ENCODE assay signal across 28 cellular contexts in genomic region chr5:52409835-52410234, GRCh38.
"Had no signal": no experiment of that assay in that cellular context is flagged by ENCODE, and none has a peak within 500 bp of the region (broad histone marks: within the 10 kb centered on the region; RNA-seq: fewer than 3 reads in every experiment).

No MANE protein-coding gene starts in this region.

- DNase-seq: stimulated activated CD4-positive, alpha-beta T cell treated with anti-CD3 and anti-CD28 coated beads, Interleukin-2, amount 100 ng/mL, for 48 hours; stimulated activated CD4-positive, alpha-beta T cell treated with anti-CD3 and anti-CD28 coated beads, Interleukin-4, amount 100 ng/mL, for 1 hour; stimulated activated CD4-positive, alpha-beta T cell treated with anti-CD3 and anti-CD28 coated beads, Interleukin-4, amount 100 ng/mL, for 24 hours; stimulated activated CD4-positive, alpha-beta T cell treated with anti-CD3 and anti-CD28 coated beads, Interleukin-4, amount 100 ng/mL, for 4 hours; stimulated activated CD8-positive, alpha-beta memory T cell treated with anti-CD3 and anti-CD28 coated beads, Interleukin-4, amount 100 ng/mL, for 48 hours; stimulated activated naive B cell treated with anti-CD40 and anti-IgM and Interleukin-4, amounts not matched to agents 10 μg/mL and 1 μg/mL and 100 μg/mL, for 72 hours; stimulated activated naive CD4-positive, alpha-beta T cell; stimulated activated naive CD4-positive, alpha-beta T cell treated with Interleukin-2 at 50 U/mL for 16 hours; stimulated activated naive CD8-positive, alpha-beta T cell treated with anti-CD3 and anti-CD28 coated beads, Interleukin-15, amount 100 ng/mL, for 72 hours; stimulated activated naive CD8-positive, alpha-beta T cell treated with anti-CD3 and anti-CD28 coated beads, Interleukin-15, Interleukin-2, amounts not matched to agents 100 U/mL and 50 U/mL, for 24 hours; stomach; substantia nigra; testis; thyroid gland; tibial artery; transverse colon; trophoblast cell; upper lobe of left lung; upper lobe of right lung; uterus had no signal

- ATAC-seq: stimulated activated effector memory CD8-positive, alpha-beta T cell treated with anti-CD3 and anti-CD28 coated beads, Interleukin-12 subunit alpha, Interleukin-12 subunit beta, amount 100 ng/mL, for 72 hours; stimulated activated memory B cell treated with anti-CD40 and anti-IgM and Interleukin-4, amounts not matched to agents 10 μg/mL and 1 μg/mL and 100 μg/mL, for 72 hours; stimulated activated naive B cell treated with anti-CD40 and anti-IgM and Interleukin-4, amounts not matched to agents 10 μg/mL and 1 μg/mL and 100 μg/mL, for 72 hours; stimulated activated naive CD8-positive, alpha-beta T cell treated with anti-CD3 and anti-CD28 coated beads, Interleukin-15, amount 100 ng/mL, for 72 hours; stimulated activated naive CD8-positive, alpha-beta T cell treated with anti-CD3 and anti-CD28 coated beads, Interleukin-15, Interleukin-2, amounts not matched to agents 100 U/mL and 50 U/mL, for 24 hours; upper lobe of right lung had no signal

- H3K4me3 ChIP-seq: stomach, suprapubic skin, testis, thoracic aorta, thyroid gland, tibial artery, tibial nerve, transverse colon, upper lobe of left lung, upper lobe of right lung, uterus, vagina had no signal

- H3K27ac ChIP-seq: stomach, suprapubic skin, testis, thoracic aorta, thyroid gland, tibial artery, tibial nerve, transverse colon, upper lobe of left lung, upper lobe of right lung, uterus, vagina had no signal

- H3K4me3 Mint-ChIP-seq: stimulated activated effector memory CD8-positive, alpha-beta T cell treated with anti-CD3 and anti-CD28 coated beads, Interleukin-12 subunit alpha, Interleukin-12 subunit beta, amount 100 ng/mL, for 72 hours; stimulated activated memory B cell treated with anti-CD40 and anti-IgM and Interleukin-4, amounts not matched to agents 10 μg/mL and 1 μg/mL and 100 μg/mL, for 72 hours; stimulated activated naive B cell treated with anti-CD40 and anti-IgM and Interleukin-4, amounts not matched to agents 10 μg/mL and 1 μg/mL and 100 μg/mL, for 72 hours; stimulated activated naive CD8-positive, alpha-beta T cell treated with anti-CD3 and anti-CD28 coated beads, Interleukin-15, amount 100 ng/mL, for 72 hours; stimulated activated naive CD8-positive, alpha-beta T cell treated with anti-CD3 and anti-CD28 coated beads, Interleukin-15, Interleukin-2, amounts not matched to agents 100 ng/mL and 50 ng/mL, for 24 hours; type B pancreatic cell had no signal

- H3K27me3 ChIP-seq: stomach, suprapubic skin, testis, thyroid gland, tibial artery, tibial nerve, transverse colon, upper lobe of left lung, upper lobe of right lung, uterus, vagina had no signal

- H3K27me3 Mint-ChIP-seq: stimulated activated memory B cell treated with anti-CD40 and anti-IgM and Interleukin-4, amounts not matched to agents 10 μg/mL and 1 μg/mL and 100 μg/mL, for 72 hours; stimulated activated naive B cell treated with anti-CD40 and anti-IgM and Interleukin-4, amounts not matched to agents 10 μg/mL and 1 μg/mL and 100 μg/mL, for 72 hours; stimulated activated naive CD8-positive, alpha-beta T cell treated with anti-CD3 and anti-CD28 coated beads, Interleukin-15, amount 100 ng/mL, for 72 hours; stimulated activated naive CD8-positive, alpha-beta T cell treated with anti-CD3 and anti-CD28 coated beads, Interleukin-15, Interleukin-2, amounts not matched to agents 100 ng/mL and 50 ng/mL, for 24 hours; type B pancreatic cell had no signal

- H3K9me3 ChIP-seq: stomach, suprapubic skin, testis, thoracic aorta, thyroid gland, tibial artery, tibial nerve, transverse colon, upper lobe of left lung, upper lobe of right lung, uterus, vagina had no signal

- H3K9me3 Mint-ChIP-seq: stimulated activated effector memory CD8-positive, alpha-beta T cell treated with anti-CD3 and anti-CD28 coated beads, Interleukin-12 subunit alpha, Interleukin-12 subunit beta, amount 100 ng/mL, for 72 hours; stimulated activated naive CD8-positive, alpha-beta T cell treated with anti-CD3 and anti-CD28 coated beads, Interleukin-15, amount 100 ng/mL, for 72 hours had no signal

- H3K36me3 Mint-ChIP-seq: stimulated activated effector memory CD8-positive, alpha-beta T cell treated with anti-CD3 and anti-CD28 coated beads, Interleukin-12 subunit alpha, Interleukin-12 subunit beta, amount 100 ng/mL, for 72 hours; stimulated activated memory B cell treated with anti-CD40 and anti-IgM and Interleukin-4, amounts not matched to agents 10 μg/mL and 1 μg/mL and 100 μg/mL, for 72 hours; stimulated activated naive B cell treated with anti-CD40 and anti-IgM and Interleukin-4, amounts not matched to agents 10 μg/mL and 1 μg/mL and 100 μg/mL, for 72 hours; type B pancreatic cell had no signal

- H3K4me1 Mint-ChIP-seq: stimulated activated effector memory CD8-positive, alpha-beta T cell treated with anti-CD3 and anti-CD28 coated beads, Interleukin-12 subunit alpha, Interleukin-12 subunit beta, amount 100 ng/mL, for 72 hours; stimulated activated memory B cell treated with anti-CD40 and anti-IgM and Interleukin-4, amounts not matched to agents 10 μg/mL and 1 μg/mL and 100 μg/mL, for 72 hours; stimulated activated naive B cell treated with anti-CD40 and anti-IgM and Interleukin-4, amounts not matched to agents 10 μg/mL and 1 μg/mL and 100 μg/mL, for 72 hours; stimulated activated naive CD8-positive, alpha-beta T cell treated with anti-CD3 and anti-CD28 coated beads, Interleukin-15, amount 100 ng/mL, for 72 hours had no signal

- H3K4me1 ChIP-seq: stomach, suprapubic skin, testis, thyroid gland, tibial artery, tibial nerve, transverse colon, upper lobe of left lung, upper lobe of right lung, uterus, vagina had no signal

- H3K27ac Mint-ChIP-seq: stimulated activated effector memory CD8-positive, alpha-beta T cell treated with anti-CD3 and anti-CD28 coated beads, Interleukin-12 subunit alpha, Interleukin-12 subunit beta, amount 100 ng/mL, for 72 hours; stimulated activated memory B cell treated with anti-CD40 and anti-IgM and Interleukin-4, amounts not matched to agents 10 μg/mL and 1 μg/mL and 100 μg/mL, for 72 hours; stimulated activated naive B cell treated with anti-CD40 and anti-IgM and Interleukin-4, amounts not matched to agents 10 μg/mL and 1 μg/mL and 100 μg/mL, for 72 hours; stimulated activated naive CD8-positive, alpha-beta T cell treated with anti-CD3 and anti-CD28 coated beads, Interleukin-15, amount 100 ng/mL, for 72 hours; stimulated activated naive CD8-positive, alpha-beta T cell treated with anti-CD3 and anti-CD28 coated beads, Interleukin-15, Interleukin-2, amounts not matched to agents 100 ng/mL and 50 ng/mL, for 24 hours; type B pancreatic cell had no signal

- H3K36me3 ChIP-seq: stomach, suprapubic skin, thoracic aorta, thyroid gland, tibial artery, tibial nerve, transverse colon, upper lobe of left lung, upper lobe of right lung, uterus, vagina had no signal
